ENCODE assay signal across 1 cellular context in the genomic region with DNA sequence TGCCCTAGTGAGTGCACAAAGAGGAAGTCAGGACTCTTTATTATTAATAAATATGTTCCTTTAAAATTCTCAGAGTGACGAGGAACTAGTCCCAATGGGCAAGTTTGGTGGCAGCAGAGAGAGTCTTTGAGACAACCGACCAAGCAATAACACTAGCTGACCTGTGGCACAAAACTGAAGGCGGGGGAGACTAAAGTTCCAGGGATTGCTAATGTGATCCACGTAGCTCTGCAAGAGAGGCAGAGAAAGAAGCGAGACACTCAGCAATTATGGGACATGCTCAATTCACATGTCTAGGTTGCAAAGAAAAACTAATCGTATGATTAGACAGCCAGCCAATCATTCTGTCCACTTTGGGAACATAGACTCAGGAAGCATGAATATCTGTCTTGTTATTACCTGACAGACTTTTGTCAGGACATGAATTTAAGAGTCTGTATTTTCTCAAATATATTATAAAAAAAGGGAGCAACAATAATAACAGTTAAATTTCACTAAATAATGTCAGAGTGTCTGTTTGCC.
TF ChIP-seq lines count a peak whose summit lies in the region.

No MANE protein-coding gene starts in this region.

TF ChIP-seq in HepG2, 621 proteins besides CTCF, POLR2A, EP300 and RAD21 (continued from another document):
- TF ChIP-seq, protein P1, sequence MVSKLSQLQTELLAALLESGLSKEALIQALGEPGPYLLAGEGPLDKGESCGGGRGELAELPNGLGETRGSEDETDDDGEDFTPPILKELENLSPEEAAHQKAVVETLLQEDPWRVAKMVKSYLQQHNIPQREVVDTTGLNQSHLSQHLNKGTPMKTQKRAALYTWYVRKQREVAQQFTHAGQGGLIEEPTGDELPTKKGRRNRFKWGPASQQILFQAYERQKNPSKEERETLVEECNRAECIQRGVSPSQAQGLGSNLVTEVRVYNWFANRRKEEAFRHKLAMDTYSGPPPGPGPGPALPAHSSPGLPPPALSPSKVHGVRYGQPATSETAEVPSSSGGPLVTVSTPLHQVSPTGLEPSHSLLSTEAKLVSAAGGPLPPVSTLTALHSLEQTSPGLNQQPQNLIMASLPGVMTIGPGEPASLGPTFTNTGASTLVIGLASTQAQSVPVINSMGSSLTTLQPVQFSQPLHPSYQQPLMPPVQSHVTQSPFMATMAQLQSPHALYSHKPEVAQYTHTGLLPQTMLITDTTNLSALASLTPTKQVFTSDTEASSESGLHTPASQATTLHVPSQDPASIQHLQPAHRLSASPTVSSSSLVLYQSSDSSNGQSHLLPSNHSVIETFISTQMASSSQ (IDR thresholded peaks at IDR 0.05; ENCODE audit: low read depth) = no peak
- TF ChIP-seq, protein P1 (CRISPR knock-in tag; IDR thresholded peaks at IDR 0.05; ENCODE audit: borderline replicate concordance) = no peak
- TF ChIP-seq, protein P2, sequence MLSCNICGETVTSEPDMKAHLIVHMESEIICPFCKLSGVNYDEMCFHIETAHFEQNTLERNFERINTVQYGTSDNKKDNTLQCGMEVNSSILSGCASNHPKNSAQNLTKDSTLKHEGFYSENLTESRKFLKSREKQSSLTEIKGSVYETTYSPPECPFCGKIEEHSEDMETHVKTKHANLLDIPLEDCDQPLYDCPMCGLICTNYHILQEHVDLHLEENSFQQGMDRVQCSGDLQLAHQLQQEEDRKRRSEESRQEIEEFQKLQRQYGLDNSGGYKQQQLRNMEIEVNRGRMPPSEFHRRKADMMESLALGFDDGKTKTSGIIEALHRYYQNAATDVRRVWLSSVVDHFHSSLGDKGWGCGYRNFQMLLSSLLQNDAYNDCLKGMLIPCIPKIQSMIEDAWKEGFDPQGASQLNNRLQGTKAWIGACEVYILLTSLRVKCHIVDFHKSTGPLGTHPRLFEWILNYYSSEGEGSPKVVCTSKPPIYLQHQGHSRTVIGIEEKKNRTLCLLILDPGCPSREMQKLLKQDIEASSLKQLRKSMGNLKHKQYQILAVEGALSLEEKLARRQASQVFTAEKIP (CRISPR knock-in tag; IDR thresholded peaks at IDR 0.05; ENCODE audit: borderline replicate concordance) = no peak
- TF ChIP-seq NKX3-1 (CRISPR knock-in tag; IDR thresholded peaks at IDR 0.05) (no peak), POLR2AphosphoS5 (IDR thresholded peaks at IDR 0.05; ENCODE audit: low read depth, low read length) (no peak), RORA (CRISPR knock-in tag; IDR thresholded peaks at IDR 0.05) (no peak)
